23 cellular contexts compared by ENCODE assay signal in the genomic region with DNA sequence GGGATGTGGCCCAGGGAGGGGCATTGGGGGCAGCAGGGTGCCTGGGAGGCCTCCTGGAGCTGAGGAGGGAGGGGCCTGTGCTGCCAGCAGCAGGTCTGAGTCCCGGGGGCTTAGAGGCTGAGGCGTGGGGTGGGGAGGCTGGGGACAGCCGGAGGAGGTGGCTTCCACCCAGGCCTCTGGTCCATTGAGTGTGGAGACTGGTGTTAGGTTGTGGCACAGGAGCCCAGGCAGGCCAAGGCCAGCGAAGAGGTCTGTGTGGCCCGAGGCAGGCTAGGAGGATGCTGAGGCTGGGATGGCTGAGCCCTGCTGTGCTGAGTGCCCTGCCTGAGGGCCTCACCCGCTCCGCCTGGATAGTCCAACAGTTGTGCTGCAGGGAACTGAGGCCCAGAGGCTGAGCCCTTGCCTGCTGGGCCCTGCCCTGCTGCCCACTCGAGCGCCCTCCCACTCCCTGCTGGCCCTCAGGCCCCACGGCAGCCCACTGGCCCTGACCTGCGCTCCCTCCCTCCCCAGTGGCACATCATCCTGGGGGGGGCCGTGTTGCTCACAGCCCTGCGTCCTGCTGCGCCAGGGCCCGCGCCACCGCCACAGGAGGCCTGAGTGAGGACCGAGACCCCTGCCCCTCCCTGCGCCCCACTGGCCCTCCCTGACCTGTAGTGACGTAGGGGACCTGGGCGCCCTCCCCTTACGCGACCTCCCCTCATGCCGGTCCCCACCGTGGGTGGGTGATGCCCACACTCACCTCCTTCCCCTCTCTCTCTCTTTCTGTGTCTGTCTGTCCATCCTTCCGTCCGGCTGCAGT. TPM values are rescaled to one million over a fixed set of nuclear protein-coding genes. Genes with fewer than 3 reads are reported as not detected.
A peak's percentile ranks its signal among the peaks of the same experiment; 100 is the strongest.
DNase-seq lines count a peak whose midpoint lies in the region; ATAC-seq and TF ChIP-seq lines count a peak whose summit lies in the region.
"Had no signal": no experiment of that assay in that cellular context is flagged by ENCODE, and none has a peak within 500 bp of the region (broad histone marks: within the 10 kb centered on the region; RNA-seq: fewer than 3 reads in every experiment).

No MANE protein-coding gene starts in this region.

- in situ Hi-C loops in IMR-90 (cut with MboI; ENCODE audit: low sequenced_read_pairs) = no loop called here

- no peak overlapping the region for H2BK15ac ChIP-seq in IMR-90 (ENCODE audit: low read depth, low read length)

- no peak overlapping the region for H4K8ac ChIP-seq in IMR-90 (ENCODE audit: low read depth in 2 of 2, low read length in 2 of 2)

- dilution Hi-C loops in IMR-90 (cut with HindIII; ENCODE audit: low sequenced_read_pairs, unreplicated experiment) = no loop called here

- no peak overlapping the region for H3K56ac ChIP-seq in IMR-90 (ENCODE audit: extremely low read depth, insufficient read depth, low read length)

- H3K4me1 Mint-ChIP-seq in chondrocyte (ENCODE audit: low read depth) = peaks cover 16% of the 10 kb centered on the region
- peaks cover 18% of the 10 kb centered on the region for H3K4me1 Mint-ChIP-seq in nephron progenitor cell

- no peak overlapping the region for H2BK20ac ChIP-seq in IMR-90 (ENCODE audit: low read depth, low read length)

- H3K27ac ChIP-seq in IMR-90 (ENCODE audit: insufficient read depth, low read length) (no peak overlapping the region), upper lobe of right lung (no peak overlapping the region)
- H3K27ac ChIP-seq: KMS-11, PC-9, RWPE1, SJCRH30 had no signal

- no peak overlapping the region for H3K9ac ChIP-seq in IMR-90 (ENCODE audit: low read depth, low read length)
- H3K9ac ChIP-seq: KMS-11 had no signal

- DNase-seq in IMR-90 (no peak), chondrocyte (ENCODE audit: low spot score) (peak; percentile 90), nephron progenitor cell (no peak), upper lobe of right lung (peak; percentile 56), amygdala (lab: John Stamatoyannopoulos, UW) (no peak), UCSD-AML1 (lab: John Stamatoyannopoulos, UW; ENCODE audit: unreplicated experiment) (no peak)
- DNase-seq: AML-193, COR-L47, DMS 273 treated with DMSO at 0.1 percent for 48 hours, DND-41, H9, NCI-H1417, NCI-H187 treated with DMSO at 0.1 percent for 48 hours, NCI-H226, NCI-H524, NCI-H82, PC-9, SJCRH30 had no signal

- intact Hi-C loops in IMR-90 (cut with micrococcal nuclease) (no loop called here), upper lobe of right lung (cut with DNase I) (no loop called here)

- H3K27me3 ChIP-seq in IMR-90 (ENCODE audit: control insufficient read depth, insufficient read depth, low read length) (no peaks in the 10 kb centered on the region), upper lobe of right lung (no peaks in the 10 kb centered on the region)
- H3K27me3 ChIP-seq: SJCRH30 had no signal

- no TSS peak for BruUV-seq in IMR-90 (replicated peaks; lab: Mats Ljungman, UMichigan)

- H2BK5ac ChIP-seq in IMR-90 (ENCODE audit: low read depth, low read length, poor library complexity, severe bottlenecking) = no peak overlapping the region

- H3K4me2 ChIP-seq in IMR-90 (ENCODE audit: low read depth, low read length) = no peak overlapping the region
- H3K4me2 ChIP-seq: KMS-11, PC-9 had no signal

- no peak overlapping the region for H2BK120ac ChIP-seq in IMR-90 (ENCODE audit: low read depth, low read length)

- H3K9me3 Mint-ChIP-seq in chondrocyte (ENCODE audit: low read depth) (peaks cover 2% of the 10 kb centered on the region), nephron progenitor cell (peaks cover 30% of the 10 kb centered on the region)

- H2AK9ac ChIP-seq in IMR-90 (replicated peaks; ENCODE audit: low read depth, low read length, poor library complexity) = no peak overlapping the region

- H3K4me3 Mint-ChIP-seq in chondrocyte (ENCODE audit: unreplicated experiment) = no peak overlapping the region
- H3K4me3 Mint-ChIP-seq in nephron progenitor cell = no peak overlapping the region
- H3K4me3 Mint-ChIP-seq: H9 had no signal

- TF ChIP-seq POLR2A in IMR-90 (IDR thresholded peaks at IDR 0.05; ENCODE audit: low read depth, low read length) = no peak

- H3K4me3 ChIP-seq in IMR-90 (ENCODE audit: insufficient read depth, low read depth, low read length) (no peak overlapping the region), upper lobe of right lung (no peak overlapping the region)
- H3K4me3 ChIP-seq: PC-9, SJCRH30 had no signal

- ATAC-seq in IMR-90 (ENCODE audit: low read depth) (no peak), upper lobe of right lung (no peak), GM18511 (IDR thresholded peaks at IDR 0.05; ENCODE audit: unreplicated experiment) (no peak)

- peaks cover 16 to 27% of the 10 kb centered on the region in 2 experiments for H3K79me1 ChIP-seq in IMR-90 (ENCODE audit: low read depth in 1 of 2, low read length in 2 of 2)

- H4K20me1 ChIP-seq in IMR-90 (ENCODE audit: insufficient read depth, low read length) = peaks cover 12% of the 10 kb centered on the region

- WGBS in IMR-90 (ENCODE audit: extremely low coverage in 2 of 2, insufficient read length in 1 of 2), 2 experiments = 100% methylated on average over 3 of the region's 27 CpGs; no CpG with 5 or more reads in 1 of the 2 experiments

- POLR2A ChIA-PET in IMR-90 (lab: Charles Lee; ENCODE audit: unreplicated experiment) = no interaction called here

- no peak overlapping the region for H3K23ac ChIP-seq in IMR-90 (ENCODE audit: low read depth, low read length)

- peaks cover 11% of the 10 kb centered on the region for H3K27me3 Mint-ChIP-seq in chondrocyte (ENCODE audit: low read depth)
- H3K27me3 Mint-ChIP-seq in nephron progenitor cell (ENCODE audit: low read depth, poor library complexity) = peaks cover 7% of the 10 kb centered on the region

- no peak overlapping the region for H4K91ac ChIP-seq in IMR-90 (ENCODE audit: insufficient read depth, low read depth, low read length)

- no peak for TF ChIP-seq CTCF in IMR-90 (conservative IDR thresholded peaks at IDR 0.05; ENCODE audit: low read depth, low read length)
- TF ChIP-seq CTCF in chondrocyte (IDR thresholded peaks at IDR 0.05) = no peak
- TF ChIP-seq CTCF in nephron progenitor cell (IDR thresholded peaks at IDR 0.05) = no peak
- no peak for TF ChIP-seq CTCF in upper lobe of right lung (IDR thresholded peaks at IDR 0.05)

- H3K36me3 ChIP-seq in IMR-90 (ENCODE audit: control insufficient read depth, insufficient read depth, low read length) = peaks cover 26% of the 10 kb centered on the region
- H3K36me3 ChIP-seq in upper lobe of right lung = peaks cover 57% of the 10 kb centered on the region

- H3K36me3 Mint-ChIP-seq in chondrocyte (ENCODE audit: low read depth) (peaks cover 17% of the 10 kb centered on the region), nephron progenitor cell (ENCODE audit: low read depth) (peaks cover 50% of the 10 kb centered on the region)

- H3K4me1 ChIP-seq in IMR-90 (ENCODE audit: control insufficient read depth, insufficient read depth, low read length) = 0 out of 2 replicates have a peak, but pooled peaks cover 2% of the 10 kb centered on the region
- H3K4me1 ChIP-seq in upper lobe of right lung = peaks cover 16% of the 10 kb centered on the region
- H3K4me1 ChIP-seq: SJCRH30 had no signal

- no peak overlapping the region for H2AK5ac ChIP-seq in IMR-90 (ENCODE audit: low read depth, low read length)

- no peak overlapping the region for H3K14ac ChIP-seq in IMR-90 (replicated peaks; ENCODE audit: low read depth, low read length)

- no peak for TF ChIP-seq RAD21 in IMR-90 (IDR thresholded peaks at IDR 0.05; ENCODE audit: low read length)

- H4K5ac ChIP-seq in IMR-90 (ENCODE audit: low read depth, low read length) = no peak overlapping the region

- no peak overlapping the region for H3K18ac ChIP-seq in IMR-90 (ENCODE audit: low read depth, low read length)

- no peak overlapping the region for H3K27ac Mint-ChIP-seq in chondrocyte (ENCODE audit: unreplicated experiment)
- H3K27ac Mint-ChIP-seq in nephron progenitor cell = peak overlapping the region; percentile 37
- H3K27ac Mint-ChIP-seq: H9 had no signal

- CTCF ChIA-PET in IMR-90 (lab: Yijun Ruan, JAX) = no interaction called here

- H2AFZ ChIP-seq in IMR-90 (replicated peaks; ENCODE audit: low read length, poor library complexity) = peak overlapping the region; percentile 23
- H2AFZ ChIP-seq: PC-9 had no signal

- H3K9me1 ChIP-seq in IMR-90 (ENCODE audit: insufficient read depth, low read length) = peaks cover 5% of the 10 kb centered on the region; the same call in 1 of the 2 replicates

- no peak overlapping the region for H3K4ac ChIP-seq in IMR-90 (ENCODE audit: low read depth, low read length)

- H3K9me3 ChIP-seq in IMR-90 (ENCODE audit: control insufficient read depth, insufficient read depth, low read length) = no peaks in the 10 kb centered on the region
- H3K9me3 ChIP-seq in upper lobe of right lung = no peaks in the 10 kb centered on the region
- H3K9me3 ChIP-seq: SJCRH30 had no signal

RNA-seq across cellular contexts. Expression of a gene that starts 4.9 kb away (rescaled TPM):
- 0.28 TPM in 1 of 2 replicates, not detected in the other for total RNA-seq in IMR-90 (2012; rRNA removed)
- 0.49 and 0.53 TPM in 2 replicates for polyA plus RNA-seq in IMR-90 (2012; rRNA removed)
- 0.08 and 0.90 TPM in 2 replicates for polyA plus RNA-seq in IMR-90 (2012; cell fraction: cytosol; rRNA removed)
- polyA plus RNA-seq in IMR-90 (2012; cell fraction: nucleus; rRNA removed; ENCODE audit: low replicate concordance) = 0.50 and 0.85 TPM in 2 replicates
- total RNA-seq in chondrocyte = 1.7 to 2.1 TPM (median 1.9 TPM) in 3 replicates
- total RNA-seq in upper lobe of right lung = 3.8 TPM

RNA-seq across cellular contexts. Expression of a gene that starts 5.2 kb away (rescaled TPM):
- 11.3 and 12.2 TPM in 2 replicates for total RNA-seq in IMR-90 (2012; rRNA removed)
- 90.9 and 103 TPM in 2 replicates for polyA plus RNA-seq in IMR-90 (2012; rRNA removed)
- polyA plus RNA-seq in IMR-90 (2012; cell fraction: cytosol; rRNA removed) = 111 and 157 TPM in 2 replicates
- 32.4 and 52.8 TPM in 2 replicates for polyA plus RNA-seq in IMR-90 (2012; cell fraction: nucleus; rRNA removed; ENCODE audit: low replicate concordance)
- total RNA-seq in chondrocyte = 132 to 144 TPM (median 144 TPM) in 3 replicates
- 103 TPM for total RNA-seq in upper lobe of right lung

RNA-seq across cellular contexts. Expression of a gene that starts 29.4 kb away (rescaled TPM):
- total RNA-seq in IMR-90 (2012; rRNA removed) = 12.2 and 15.3 TPM in 2 replicates
- 54.1 and 68.6 TPM in 2 replicates for polyA plus RNA-seq in IMR-90 (2012; rRNA removed)
- 48.6 and 171 TPM in 2 replicates for polyA plus RNA-seq in IMR-90 (2012; cell fraction: cytosol; rRNA removed)
- 32.6 and 78.6 TPM in 2 replicates for polyA plus RNA-seq in IMR-90 (2012; cell fraction: nucleus; rRNA removed; ENCODE audit: low replicate concordance)
- total RNA-seq in chondrocyte = 42.5 to 44.7 TPM (median 43.1 TPM) in 3 replicates
- total RNA-seq in upper lobe of right lung = 34.7 TPM

RNA-seq across cellular contexts. Expression of a gene that starts 32.2 kb away (rescaled TPM):
- total RNA-seq in IMR-90 (2012; rRNA removed) (not detected in 2 replicates), chondrocyte (not detected in 3 replicates), upper lobe of right lung (not detected)
- polyA plus RNA-seq in IMR-90 (2012; rRNA removed) = not detected in 2 replicates
- polyA plus RNA-seq in IMR-90 (2012; cell fraction: cytosol; rRNA removed) = not detected in 2 replicates
- polyA plus RNA-seq in IMR-90 (2012; cell fraction: nucleus; rRNA removed; ENCODE audit: low replicate concordance) = not detected in 2 replicates
- total RNA-seq: G401, H9, HT-29, PC-9, SJCRH30 had no signal

RNA-seq across cellular contexts. Expression of a gene that starts 48.9 kb away (rescaled TPM):
- total RNA-seq in IMR-90 (2012; rRNA removed) (not detected in 2 replicates), chondrocyte (not detected in 3 replicates), upper lobe of right lung (0.12 TPM)
- polyA plus RNA-seq in IMR-90 (2012; rRNA removed) = not detected in 2 replicates
- 0.01 TPM in 1 of 2 replicates, not detected in the other for polyA plus RNA-seq in IMR-90 (2012; cell fraction: cytosol; rRNA removed)
- 0.01 TPM in 1 of 2 replicates, not detected in the other for polyA plus RNA-seq in IMR-90 (2012; cell fraction: nucleus; rRNA removed; ENCODE audit: low replicate concordance)
- total RNA-seq: G401, HT-29, PC-9 had no signal

Comparison
In these comparisons a context has a peak if more than half of its experiments do, and no peak if none do; other contexts are left out.
1. DNase-seq: peak in chondrocyte (single experiment) and upper lobe of right lung (single experiment); none in IMR-90 (single experiment), nephron progenitor cell (single experiment), amygdala (0 of 56) and UCSD-AML1 (single experiment).